28 cellular contexts compared by ENCODE assay signal in genomic region chr6:110216140-110216539, GRCh38. TPM values are rescaled to one million over a fixed set of nuclear protein-coding genes. Genes with fewer than 3 reads are reported as not detected.
DNase-seq lines count a peak whose midpoint lies in the region; ATAC-seq and TF ChIP-seq lines count a peak whose summit lies in the region.
"Had no signal": no experiment of that assay in that cellular context is flagged by ENCODE, and none has a peak within 500 bp of the region (broad histone marks: within the 10 kb centered on the region; RNA-seq: fewer than 3 reads in every experiment).

No MANE protein-coding gene starts in this region.

- WGBS in tibial nerve, 2 donors, result 81 to 86% methylated on average over 5 of the region's 5 CpGs

- no peak overlapping the region for H3K4me3 Mint-ChIP-seq in activated CD4-positive, alpha-beta T cell treated with anti-CD3 and anti-CD28 coated beads for 36 hours
- H3K4me3 Mint-ChIP-seq in activated CD4-positive, alpha-beta T cell treated with anti-CD3 and anti-CD28 coated beads, Interleukin-2, amount 10 ng/mL, durations not matched to agents 7 days and 5 days, result no peak overlapping the region
- H3K4me3 Mint-ChIP-seq in activated B cell treated with CpG ODN at 0.5 μM for 24 hours, result no peak overlapping the region
- peak overlapping the region; percentile 4 for H3K4me3 Mint-ChIP-seq in endothelial cell (ENCODE audit: unreplicated experiment)
- H3K4me3 Mint-ChIP-seq: CD14-positive monocyte; CD8-positive, alpha-beta memory T cell had no signal

- peaks cover 46% of the 10 kb centered on the region for H3K36me3 Mint-ChIP-seq in activated CD4-positive, alpha-beta T cell treated with anti-CD3 and anti-CD28 coated beads for 36 hours (ENCODE audit: low read depth)
- peaks cover 56% of the 10 kb centered on the region for H3K36me3 Mint-ChIP-seq in activated CD4-positive, alpha-beta T cell treated with anti-CD3 and anti-CD28 coated beads, Interleukin-2, amount 10 ng/mL, durations not matched to agents 7 days and 5 days (ENCODE audit: low read depth)
- H3K36me3 Mint-ChIP-seq in activated B cell treated with CpG ODN at 0.5 μM for 24 hours (ENCODE audit: low read depth) (peaks cover 80% of the 10 kb centered on the region), endothelial cell (ENCODE audit: low read depth, unreplicated experiment) (peaks cover 30% of the 10 kb centered on the region)

- H3K27me3 Mint-ChIP-seq in activated CD4-positive, alpha-beta T cell treated with anti-CD3 and anti-CD28 coated beads for 36 hours, result no peaks in the 10 kb centered on the region
- no peaks in the 10 kb centered on the region for H3K27me3 Mint-ChIP-seq in activated CD4-positive, alpha-beta T cell treated with anti-CD3 and anti-CD28 coated beads, Interleukin-2, amount 10 ng/mL, durations not matched to agents 7 days and 5 days
- no peaks in the 10 kb centered on the region for H3K27me3 Mint-ChIP-seq in activated B cell treated with CpG ODN at 0.5 μM for 24 hours
- H3K27me3 Mint-ChIP-seq in endothelial cell (ENCODE audit: unreplicated experiment), result peaks cover 2% of the 10 kb centered on the region
- H3K27me3 Mint-ChIP-seq: CD8-positive, alpha-beta memory T cell had no signal

- peak overlapping the region; percentile 3 for H3K27ac Mint-ChIP-seq in activated CD4-positive, alpha-beta T cell treated with anti-CD3 and anti-CD28 coated beads for 36 hours
- H3K27ac Mint-ChIP-seq in activated CD4-positive, alpha-beta T cell treated with anti-CD3 and anti-CD28 coated beads, Interleukin-2, amount 10 ng/mL, durations not matched to agents 7 days and 5 days, result no peak overlapping the region
- H3K27ac Mint-ChIP-seq in activated B cell treated with CpG ODN at 0.5 μM for 24 hours, result peak overlapping the region; percentile 38
- no peak overlapping the region for H3K27ac Mint-ChIP-seq in endothelial cell (ENCODE audit: unreplicated experiment)
- H3K27ac Mint-ChIP-seq: CD14-positive monocyte had no signal

- H3K36me3 ChIP-seq in tibial nerve, result peaks cover 0 to 99% (median 5%) of the 10 kb centered on the region in 3 donors

- intact Hi-C loops in activated CD4-positive, alpha-beta T cell treated with anti-CD3 and anti-CD28 coated beads for 36 hours (cut with DNase I, micrococcal nuclease), result no loop called here
- intact Hi-C loops in activated B cell treated with CpG ODN at 0.5 μM for 24 hours (cut with micrococcal nuclease), result no loop called here

- H3K4me3 ChIP-seq in tibial nerve, result no peak overlapping the region
- H3K4me3 ChIP-seq: K562, PC-9, SJCRH30 had no signal

- H3K27ac ChIP-seq in tibial nerve, result no peak overlapping the region
- H3K27ac ChIP-seq: 22Rv1, PC-9, SJCRH30 had no signal

- DNase-seq in activated CD4-positive, alpha-beta T cell treated with anti-CD3 and anti-CD28 coated beads for 36 hours, result no peak
- DNase-seq in activated CD4-positive, alpha-beta T cell treated with anti-CD3 and anti-CD28 coated beads, Interleukin-2, amount 10 ng/mL, durations not matched to agents 7 days and 5 days, result no peak
- DNase-seq in activated B cell treated with CpG ODN at 0.5 μM for 24 hours (no peak), endothelial cell (ENCODE audit: low spot score) (no peak), superior temporal gyrus (ENCODE audit: extremely low spot score) (peak; percentile 69), NCI-H187 (lab: John Stamatoyannopoulos, UW) (no peak), tibial nerve (ENCODE audit: low spot score in 2 of 2) (no peak)
- no peak for DNase-seq in effector CD4-positive, alpha-beta T cell
- DNase-seq: BE2C; CD8-positive, alpha-beta memory T cell; DMS 273 treated with DMSO at 0.1 percent for 48 hours; DMS79; GF-D8; H7; Kasumi-1; NCI-H1092 treated with DMSO at 0.1 percent for 48 hours; NCI-H1436 treated with DMSO at 0.1 percent for 48 hours; NCI-H1930; NCI-H2107; NCI-H446; NCI-H524 treated with DMSO at 0.1 percent for 48 hours; NCI-H82; PC-9; SJCRH30 had no signal

- no peak for TF ChIP-seq POLR2A in tibial nerve (IDR thresholded peaks at IDR 0.05)

- H3K27me3 ChIP-seq in tibial nerve, result no peaks in the 10 kb centered on the region
- H3K27me3 ChIP-seq: BE2C, SJCRH30 had no signal

- CTCF ChIA-PET in activated CD4-positive, alpha-beta T cell treated with anti-CD3 and anti-CD28 coated beads for 36 hours (lab: Charles Lee), result interaction anchor here (1.2 kb wide), 1 partner anchor 9 kb away, joined by 5 read pairs; no protein-coding TSS in a partner anchor
- CTCF ChIA-PET in activated CD4-positive, alpha-beta T cell treated with anti-CD3 and anti-CD28 coated beads, Interleukin-2, amount 10 ng/mL, durations not matched to agents 7 days and 5 days (lab: Charles Lee), result interaction anchor here (0.9 to 1.1 kb wide), 2 partner anchors 10 to 101 kb away, joined by 3 read pairs; no protein-coding TSS in a partner anchor
- CTCF ChIA-PET in activated B cell treated with CpG ODN at 0.5 μM for 24 hours (lab: Charles Lee), result interaction anchor here (3.3 kb wide), 1 partner anchor 37 kb away, joined by 11 read pairs; the partner anchor contains the start of gene WASF1

- H3K9me3 Mint-ChIP-seq in activated CD4-positive, alpha-beta T cell treated with anti-CD3 and anti-CD28 coated beads for 36 hours (ENCODE audit: low read depth), result no peaks in the 10 kb centered on the region
- H3K9me3 Mint-ChIP-seq in activated CD4-positive, alpha-beta T cell treated with anti-CD3 and anti-CD28 coated beads, Interleukin-2, amount 10 ng/mL, durations not matched to agents 7 days and 5 days, result peaks cover 2% of the 10 kb centered on the region
- H3K9me3 Mint-ChIP-seq in activated B cell treated with CpG ODN at 0.5 μM for 24 hours (no peaks in the 10 kb centered on the region), endothelial cell (ENCODE audit: unreplicated experiment) (no peaks in the 10 kb centered on the region)
- H3K9me3 Mint-ChIP-seq: CD14-positive monocyte; CD8-positive, alpha-beta memory T cell had no signal

- no peaks in the 10 kb centered on the region for H3K9me3 ChIP-seq in tibial nerve
- H3K9me3 ChIP-seq: BE2C, SJCRH30 had no signal

- H3K4me1 Mint-ChIP-seq in activated CD4-positive, alpha-beta T cell treated with anti-CD3 and anti-CD28 coated beads for 36 hours, result peaks cover 8% of the 10 kb centered on the region
- H3K4me1 Mint-ChIP-seq in activated CD4-positive, alpha-beta T cell treated with anti-CD3 and anti-CD28 coated beads, Interleukin-2, amount 10 ng/mL, durations not matched to agents 7 days and 5 days, result no peaks in the 10 kb centered on the region
- peaks cover 22% of the 10 kb centered on the region for H3K4me1 Mint-ChIP-seq in activated B cell treated with CpG ODN at 0.5 μM for 24 hours
- H3K4me1 Mint-ChIP-seq in endothelial cell (ENCODE audit: unreplicated experiment), result no peaks in the 10 kb centered on the region
- H3K4me1 Mint-ChIP-seq: CD14-positive monocyte; CD8-positive, alpha-beta memory T cell had no signal

- H3K4me1 ChIP-seq in tibial nerve, result no peaks in the 10 kb centered on the region
- H3K4me1 ChIP-seq: BE2C, SJCRH30 had no signal

- TF ChIP-seq CTCF in activated B cell treated with CpG ODN at 0.5 μM for 24 hours (IDR thresholded peaks at IDR 0.05) (no peak), endothelial cell (IDR thresholded peaks at IDR 0.05; ENCODE audit: unreplicated experiment) (no peak), tibial nerve (IDR thresholded peaks at IDR 0.05) (no peak)

- no peak for TF ChIP-seq EP300 in tibial nerve (IDR thresholded peaks at IDR 0.05)

- no peak for ATAC-seq in activated CD4-positive, alpha-beta T cell treated with anti-CD3 and anti-CD28 coated beads for 36 hours
- no peak for ATAC-seq in activated B cell treated with CpG ODN at 0.5 μM for 24 hours (ENCODE audit: low read depth)
- ATAC-seq: K562, Right ventricle myocardium inferior had no signal

- POLR2A ChIA-PET in activated CD4-positive, alpha-beta T cell treated with anti-CD3 and anti-CD28 coated beads for 36 hours (lab: Charles Lee), result no interaction called here
- POLR2A ChIA-PET in activated CD4-positive, alpha-beta T cell treated with anti-CD3 and anti-CD28 coated beads, Interleukin-2, amount 10 ng/mL, durations not matched to agents 7 days and 5 days (lab: Charles Lee), result no interaction called here
- POLR2A ChIA-PET in activated B cell treated with CpG ODN at 0.5 μM for 24 hours (lab: Charles Lee), result interaction anchor here (0.7 kb wide), 1 partner anchor 32 kb away, joined by 3 read pairs; no protein-coding TSS in a partner anchor

RNA-seq across cellular contexts. Expression of gene CDC40, which starts 35.9 kb away (rescaled TPM):
- 10 to 100 TPM; 28.0 to 33.7 TPM for total RNA-seq in activated CD4-positive, alpha-beta T cell treated with anti-CD3 and anti-CD28 coated beads for 36 hours
- total RNA-seq in activated CD4-positive, alpha-beta T cell treated with anti-CD3 and anti-CD28 coated beads, Interleukin-2, amount 10 ng/mL, durations not matched to agents 7 days and 5 days, result 10 to 100 TPM; 25.1 to 30.5 TPM
- total RNA-seq in activated B cell treated with CpG ODN at 0.5 μM for 24 hours (36.7 and 37.3 TPM in 2 replicates), endothelial cell (ENCODE audit: unreplicated experiment) (23.2 TPM), tibial nerve (10 to 100 TPM; 16.2 to 19.3 (median 16.5) TPM)

RNA-seq across cellular contexts. Expression of gene WASF1, which starts 36.7 kb away (rescaled TPM):
- 1 to 10 TPM; 4.2 to 4.6 TPM for total RNA-seq in activated CD4-positive, alpha-beta T cell treated with anti-CD3 and anti-CD28 coated beads for 36 hours
- under 1 TPM; 0.45 to 0.46 TPM for total RNA-seq in activated CD4-positive, alpha-beta T cell treated with anti-CD3 and anti-CD28 coated beads, Interleukin-2, amount 10 ng/mL, durations not matched to agents 7 days and 5 days
- total RNA-seq in activated B cell treated with CpG ODN at 0.5 μM for 24 hours (5.1 and 6.2 TPM in 2 replicates), endothelial cell (ENCODE audit: unreplicated experiment) (110 TPM), tibial nerve (10 to 100 TPM in 1 of 4 donors, 1 to 10 TPM in 3; 8.0 to 11.7 (median 8.7) TPM)

Comparison
In these comparisons a context has a peak if more than half of its experiments do, and no peak if none do; other contexts are left out.
1. H3K27ac Mint-ChIP-seq: peak in activated CD4-positive, alpha-beta T cell treated with anti-CD3 and anti-CD28 coated beads for 36 hours (single experiment) and activated B cell treated with CpG ODN at 0.5 μM for 24 hours (single experiment); none in activated CD4-positive, alpha-beta T cell treated with anti-CD3 and anti-CD28 coated beads, Interleukin-2, amount 10 ng/mL, durations not matched to agents 7 days and 5 days (single experiment) and endothelial cell (single experiment).